19 cellular contexts compared by ENCODE assay signal in the genomic region with DNA sequence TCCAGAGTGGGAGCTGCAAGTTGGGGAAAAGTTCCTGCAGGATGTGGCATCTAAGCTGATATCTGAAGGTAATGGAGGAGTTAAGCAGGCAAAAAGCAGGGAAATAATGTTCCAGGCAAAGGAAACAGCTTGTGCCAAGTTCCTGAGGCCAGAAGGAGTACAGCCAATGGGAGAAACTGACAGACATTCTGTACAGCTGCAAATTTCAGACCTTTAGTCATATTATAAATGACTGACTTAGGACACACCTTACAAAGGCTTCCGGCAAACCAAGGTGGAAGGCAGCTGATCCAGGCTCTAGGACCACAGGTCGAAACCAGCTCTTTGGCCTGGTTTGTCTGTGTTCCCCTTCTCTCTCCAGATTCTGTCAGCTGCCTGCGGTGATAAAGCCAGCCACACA. TPM values are rescaled to one million over a fixed set of nuclear protein-coding genes. Genes with fewer than 3 reads are reported as not detected.
DNase-seq lines count a peak whose midpoint lies in the region; ATAC-seq and TF ChIP-seq lines count a peak whose summit lies in the region.
"Had no signal": no experiment of that assay in that cellular context is flagged by ENCODE, and none has a peak within 500 bp of the region (broad histone marks: within the 10 kb centered on the region; RNA-seq: fewer than 3 reads in every experiment).

No MANE protein-coding gene starts in this region.

- H3K27me3 Mint-ChIP-seq in nephron (ENCODE audit: low read depth), result no peaks in the 10 kb centered on the region

- DNase-seq in body of pancreas (peak in 2 of 4 donors; percentile 6 to 14), fibroblast of pulmonary artery (ENCODE audit: low read depth) (peak; percentile 70), transverse colon (no peak), COLO829 (ENCODE audit: low spot score) (no peak), cerebellar nuclear complex (lab: John Stamatoyannopoulos, UW) (no peak)
- DNase-seq: activated CD4-positive, alpha-beta T cell treated with anti-CD3 and anti-CD28 coated beads for 36 hours; activated T-cell treated with anti-CD3 and anti-CD28 coated beads, Interleukin-2, amount 50 U/mL, for 24 hours; BE2C; DMS79; HCEC 1CT; NCI-H1694; NCI-H69; stimulated activated CD4-positive, alpha-beta T cell treated with anti-CD3 and anti-CD28 coated beads, Interleukin-12 subunit alpha, Interleukin-12 subunit beta, amount 100 ng/mL, for 4 hours; T-helper 2 cell; testis had no signal

- peak overlapping the region in 1 of 4 donors; percentile 51 for H3K27ac ChIP-seq in body of pancreas
- H3K27ac ChIP-seq in transverse colon, result peak overlapping the region; percentile 8 to 43 (median 30)
- H3K27ac ChIP-seq: testis had no signal

- H3K27me3 ChIP-seq in body of pancreas, result no peaks in the 10 kb centered on the region
- H3K27me3 ChIP-seq in transverse colon, result peaks cover 93% of the 10 kb centered on the region
- H3K27me3 ChIP-seq: BE2C, testis had no signal

- TF ChIP-seq POLR2A in body of pancreas (IDR thresholded peaks at IDR 0.05) (no peak), transverse colon (IDR thresholded peaks at IDR 0.05) (no peak)

- H3K36me3 ChIP-seq in body of pancreas (replicated peaks in 1 of 2; ENCODE audit: insufficient read depth in 1 of 2, low read depth in 2 of 2), result no peaks in the 10 kb centered on the region
- H3K36me3 ChIP-seq in transverse colon, result no peaks in the 10 kb centered on the region
- H3K36me3 ChIP-seq: BE2C had no signal

- ATAC-seq in body of pancreas (peak; percentile 21), GM21576 (IDR thresholded peaks at IDR 0.05; ENCODE audit: unreplicated experiment) (no peak), HG03521 (IDR thresholded peaks at IDR 0.05; ENCODE audit: unreplicated experiment) (no peak)
- ATAC-seq: activated CD4-positive, alpha-beta T cell treated with anti-CD3 and anti-CD28 coated beads for 36 hours had no signal

- peaks cover 5% of the 10 kb centered on the region for H3K9me3 Mint-ChIP-seq in nephron
- H3K9me3 Mint-ChIP-seq: activated T-cell treated with anti-CD3 and anti-CD28 coated beads, Interleukin-2, amount 50 U/mL, for 24 hours; neural crest cell had no signal

- WGBS in body of pancreas, 2 donors, result 67 to 74% methylated on average over 3 of the region's 3 CpGs
- whole genome bisulfite sequencing in transverse colon (ENCODE audit: low coverage in 1 of 2), 2 donors, result 48 to 67% methylated on average over 2 to 3 of the region's 3 CpGs

- TF ChIP-seq CTCF in body of pancreas (IDR thresholded peaks at IDR 0.05) (no peak), fibroblast of pulmonary artery (IDR thresholded peaks at IDR 0.05; ENCODE audit: low read length, missing control alignments) (no peak), nephron (IDR thresholded peaks at IDR 0.05; ENCODE audit: unreplicated experiment in 3 of 3) (no peak), transverse colon (IDR thresholded peaks at IDR 0.05) (no peak)

- H3K4me3 Mint-ChIP-seq in nephron, result peak overlapping the region in 1 of 3 experiments; percentile 47
- H3K4me3 Mint-ChIP-seq: activated CD4-positive, alpha-beta T cell treated with anti-CD3 and anti-CD28 coated beads for 36 hours; activated T-cell treated with anti-CD3 and anti-CD28 coated beads, Interleukin-2, amount 50 U/mL, for 24 hours; neural crest cell had no signal

- no peak overlapping the region for H3K4me3 ChIP-seq in body of pancreas
- peak overlapping the region; percentile 15 for H3K4me3 ChIP-seq in fibroblast of pulmonary artery (replicated peaks; ENCODE audit: low read depth, low read length)
- H3K4me3 ChIP-seq in transverse colon, result no peak overlapping the region
- H3K4me3 ChIP-seq: testis had no signal

- intact Hi-C loops in body of pancreas (cut with DNase I) (no loop called here), transverse colon (cut with DNase I; ENCODE audit: low total_unique reads) (no loop called here)

- H3K36me3 Mint-ChIP-seq in nephron (ENCODE audit: low read depth), result peaks cover 66% of the 10 kb centered on the region

- peak overlapping the region in 2 of 3 experiments; percentile 30 to 61 for H3K27ac Mint-ChIP-seq in nephron
- H3K27ac Mint-ChIP-seq: activated CD4-positive, alpha-beta T cell treated with anti-CD3 and anti-CD28 coated beads for 36 hours; activated T-cell treated with anti-CD3 and anti-CD28 coated beads, Interleukin-2, amount 50 U/mL, for 24 hours had no signal

- H3K9me3 ChIP-seq in body of pancreas (no peaks in the 10 kb centered on the region), transverse colon (no peaks in the 10 kb centered on the region)
- H3K9me3 ChIP-seq: BE2C, testis had no signal

- H3K4me1 ChIP-seq in body of pancreas (peaks cover 33% of the 10 kb centered on the region), transverse colon (peaks cover 15 to 40% (median 21%) of the 10 kb centered on the region in 4 donors)
- H3K4me1 ChIP-seq: BE2C had no signal

- in situ Hi-C loops in transverse colon (cut with MboI; ENCODE audit: low pct_ligation_motif_present in 1 of 4, low pct_unique_long_range_greater_than_20kb in 1 of 4, low sequenced_read_pairs in 3 of 4), result no loop called here

- H3K4me1 Mint-ChIP-seq in nephron, result peaks cover 69% of the 10 kb centered on the region
- H3K4me1 Mint-ChIP-seq: activated CD4-positive, alpha-beta T cell treated with anti-CD3 and anti-CD28 coated beads for 36 hours had no signal

- no peak for TF ChIP-seq EP300 in transverse colon (IDR thresholded peaks at IDR 0.05; ENCODE audit: low read depth)

RNA-seq across cellular contexts. Expression of a gene that starts 9.3 kb away (rescaled TPM):
- total RNA-seq in body of pancreas, result 10 to 100 TPM; 46.2 to 64.3 TPM
- 10 to 100 TPM; 40.3 to 80.4 (median 67.6) TPM for total RNA-seq in transverse colon
